ENCODE assay signal across 20 cellular contexts in the genomic region with DNA sequence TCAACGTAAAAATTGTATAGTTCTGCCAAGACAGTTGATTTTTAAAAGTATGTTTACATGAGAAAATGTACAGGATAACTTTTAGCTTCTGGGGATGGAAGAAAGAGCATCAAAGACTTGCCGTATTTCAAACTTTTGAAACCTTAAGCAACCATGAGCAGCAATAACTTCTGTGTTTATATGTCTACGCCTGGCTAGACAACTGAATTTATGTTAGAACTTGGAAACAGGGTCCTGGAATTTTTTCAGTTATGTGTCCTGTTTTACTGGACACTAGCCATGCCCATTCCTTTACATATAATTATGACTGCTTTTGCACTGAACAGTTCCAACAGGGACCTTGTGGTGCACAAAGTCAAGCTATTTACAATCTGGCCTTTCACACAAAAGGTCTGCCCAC. TPM values are rescaled to one million over a fixed set of nuclear protein-coding genes. Genes with fewer than 3 reads are reported as not detected.
A peak's percentile ranks its signal among the peaks of the same experiment; 100 is the strongest.
DNase-seq lines count a peak whose midpoint lies in the region; ATAC-seq and TF ChIP-seq lines count a peak whose summit lies in the region.
"Had no signal": no experiment of that assay in that cellular context is flagged by ENCODE, and none has a peak within 500 bp of the region (broad histone marks: within the 10 kb centered on the region; RNA-seq: fewer than 3 reads in every experiment).

No MANE protein-coding gene starts in this region.

- no peak overlapping the region for H2BK120ac ChIP-seq in mesenchymal stem cell (ENCODE audit: low read depth, low read length)

- TF ChIP-seq CTCF in HCT116 (IDR thresholded peaks at IDR 0.05 in 2 of 3, conservative IDR thresholded peaks at IDR 0.05 in 1 of 3; ENCODE audit: borderline replicate concordance in 1 of 3, insufficient read depth in 1 of 3, low read depth in 2 of 3, low read length in 2 of 3), result no peak
- no peak for TF ChIP-seq CTCF in smooth muscle cell (IDR thresholded peaks at IDR 0.05; ENCODE audit: borderline replicate concordance, insufficient read depth, poor library complexity, severe bottlenecking)
- no peak for TF ChIP-seq CTCF in sigmoid colon (IDR thresholded peaks at IDR 0.05)

- H3K23ac ChIP-seq in mesenchymal stem cell (ENCODE audit: low read length in 2 of 2), result no peak overlapping the region

- TF ChIP-seq POLR2A in HCT116 (IDR thresholded peaks at IDR 0.05; ENCODE audit: borderline replicate concordance, extremely low read depth, insufficient read depth, insufficient read length), result no peak
- TF ChIP-seq POLR2A in sigmoid colon (IDR thresholded peaks at IDR 0.05), result no peak

- no peak for TF ChIP-seq EP300 in sigmoid colon (IDR thresholded peaks at IDR 0.05)

- peaks cover 6% of the 10 kb centered on the region for H3K79me1 ChIP-seq in mesenchymal stem cell (replicated peaks; ENCODE audit: low read length, poor library complexity, severe bottlenecking)

- no peaks in the 10 kb centered on the region for H3K9me3 ChIP-seq in HCT116 (ENCODE audit: control insufficient read depth in 1 of 2, insufficient read depth in 1 of 2, low read depth in 1 of 2, low read length in 2 of 2)
- peaks cover 10% of the 10 kb centered on the region for H3K9me3 ChIP-seq in mesenchymal stem cell (ENCODE audit: control insufficient read depth, low read length)
- no peaks in the 10 kb centered on the region for H3K9me3 ChIP-seq in smooth muscle cell (replicated peaks; ENCODE audit: low read depth)
- no peaks in the 10 kb centered on the region for H3K9me3 ChIP-seq in sigmoid colon
- H3K9me3 ChIP-seq: BE2C had no signal

- H3K18ac ChIP-seq in mesenchymal stem cell (ENCODE audit: low read depth in 1 of 2, low read length in 2 of 2), result no peak overlapping the region

- H3K4ac ChIP-seq in mesenchymal stem cell (ENCODE audit: low read depth in 1 of 2, low read length in 2 of 2), result no peak overlapping the region

- H3K9me3 Mint-ChIP-seq in T-helper 2 cell treated with Interferon-gamma antibody and Interleukin-4, amounts not matched to agents 5 μg/mL and 100 μg/mL, for 36 hours, result no peaks in the 10 kb centered on the region

- peak overlapping the region; percentile 54 for H3K4me2 ChIP-seq in HCT116 (ENCODE audit: low read length)
- H3K4me2 ChIP-seq in mesenchymal stem cell (ENCODE audit: low read length, poor library complexity, severe bottlenecking), result no peak overlapping the region
- H3K4me2 ChIP-seq in smooth muscle cell, result no peak overlapping the region

- peaks cover 0 to 5% of the 10 kb centered on the region in 2 experiments; a peak in 1 of 4 replicates for H3K36me3 ChIP-seq in HCT116 (ENCODE audit: control insufficient read depth in 1 of 2, insufficient read depth in 2 of 2, low read length in 2 of 2)
- peaks cover 3 to 4% of the 10 kb centered on the region in 2 experiments for H3K36me3 ChIP-seq in mesenchymal stem cell (ENCODE audit: control insufficient read depth in 1 of 2, insufficient read depth in 2 of 2, low read depth in 1 of 2, low read length in 2 of 2)
- H3K36me3 ChIP-seq in smooth muscle cell (ENCODE audit: low read depth), result no peaks in the 10 kb centered on the region
- H3K36me3 ChIP-seq in sigmoid colon, result no peaks in the 10 kb centered on the region
- H3K36me3 ChIP-seq: BE2C had no signal

- no peak overlapping the region for H2BK12ac ChIP-seq in mesenchymal stem cell (ENCODE audit: low read length in 2 of 2)

- no peaks in the 10 kb centered on the region for H3K4me1 Mint-ChIP-seq in T-helper 2 cell treated with Interferon-gamma antibody and Interleukin-4, amounts not matched to agents 5 μg/mL and 100 μg/mL, for 36 hours (ENCODE audit: low read depth)

- H3F3A ChIP-seq in smooth muscle cell (ENCODE audit: low read depth), result peaks cover 4% of the 10 kb centered on the region

- RAD21 ChIA-PET in HCT116 (lab: Charles Lee; ENCODE audit: low non-redundant PET in 1 of 2, low total read pairs in 2 of 2, uncharacterized antibody in 2 of 2, unreplicated experiment in 2 of 2), result no interaction called here

- H4K20me1 ChIP-seq in HCT116 (ENCODE audit: insufficient read depth) (peaks cover 9% of the 10 kb centered on the region; the same call in 1 of the 2 replicates), smooth muscle cell (ENCODE audit: low read depth) (peaks cover 92% of the 10 kb centered on the region)

- intact Hi-C loops in HCT116 (cut with micrococcal nuclease) (no loop called here), sigmoid colon (cut with DNase I) (no loop called here)

- H2AK5ac ChIP-seq in mesenchymal stem cell (ENCODE audit: low read length, severe bottlenecking), result no peak overlapping the region

- H2BK15ac ChIP-seq in mesenchymal stem cell (ENCODE audit: low read depth, poor library complexity, severe bottlenecking), result no peak overlapping the region

- H3K27me3 Mint-ChIP-seq in T-helper 2 cell treated with Interferon-gamma antibody and Interleukin-4, amounts not matched to agents 5 μg/mL and 100 μg/mL, for 36 hours (ENCODE audit: low read depth), result peaks cover 4% of the 10 kb centered on the region

- no peak for ATAC-seq in HCT116
- ATAC-seq: Panc1 had no signal

- H3K4me1 ChIP-seq in HCT116 (ENCODE audit: control insufficient read depth in 1 of 2, insufficient read depth in 2 of 2, low read length in 2 of 2) (peaks cover 0 to 51% of the 10 kb centered on the region in 2 experiments; a peak in 3 of 4 replicates), mesenchymal stem cell (ENCODE audit: control insufficient read depth, insufficient read depth, low read depth, low read length) (no peaks in the 10 kb centered on the region), smooth muscle cell (ENCODE audit: low read depth) (no peaks in the 10 kb centered on the region), sigmoid colon (peaks cover 0 to 67% (median 33%) of the 10 kb centered on the region in 4 donors)
- H3K4me1 ChIP-seq: BE2C had no signal

- no peak overlapping the region for H3K27ac Mint-ChIP-seq in T-helper 2 cell treated with Interferon-gamma antibody and Interleukin-4, amounts not matched to agents 5 μg/mL and 100 μg/mL, for 36 hours
- H3K27ac Mint-ChIP-seq: HFFc6 had no signal

- CTCF ChIA-PET in HCT116 (lab: Charles Lee), result no interaction called here

- no peak overlapping the region for H2AFZ ChIP-seq in HCT116 (ENCODE audit: low read depth, low read length, poor library complexity, severe bottlenecking)
- no peak overlapping the region for H2AFZ ChIP-seq in mesenchymal stem cell (ENCODE audit: low read depth, low read length)
- no peak overlapping the region for H2AFZ ChIP-seq in smooth muscle cell (ENCODE audit: low read depth)

- TF ChIP-seq RAD21 in HCT116 (IDR thresholded peaks at IDR 0.05; ENCODE audit: low read depth), result no peak

- POLR2A ChIA-PET in HCT116 (lab: Charles Lee), result no interaction called here

- BruUV-seq in HCT116 (replicated peaks; lab: Mats Ljungman, UMichigan), result no TSS peak

- no peaks in the 10 kb centered on the region for H3K9me2 ChIP-seq in HCT116 (ENCODE audit: insufficient read depth)

- no peak overlapping the region for H4K91ac ChIP-seq in mesenchymal stem cell (ENCODE audit: low read length)

- H3K9ac ChIP-seq in HCT116 (ENCODE audit: low read length) (no peak overlapping the region), mesenchymal stem cell (ENCODE audit: low read length) (no peak overlapping the region), smooth muscle cell (ENCODE audit: low read depth) (no peak overlapping the region)

- WGBS in mesenchymal stem cell, result 30% methylated on average over 2 of the region's 3 CpGs
- WGBS in smooth muscle cell (ENCODE audit: low lambda C conversion rate), result 53% methylated on average over 3 of the region's 3 CpGs
- WGBS in sigmoid colon, 2 donors, result 84 to 90% methylated on average over 3 of the region's 3 CpGs

- H3K36me3 Mint-ChIP-seq in T-helper 2 cell treated with Interferon-gamma antibody and Interleukin-4, amounts not matched to agents 5 μg/mL and 100 μg/mL, for 36 hours (ENCODE audit: low read depth), result no peaks in the 10 kb centered on the region

- no peak overlapping the region for H3K4me3 Mint-ChIP-seq in T-helper 2 cell treated with Interferon-gamma antibody and Interleukin-4, amounts not matched to agents 5 μg/mL and 100 μg/mL, for 36 hours
- H3K4me3 Mint-ChIP-seq: HFFc6 had no signal

- H3K27me3 ChIP-seq in HCT116 (ENCODE audit: insufficient read depth, low read length) (no peaks in the 10 kb centered on the region), mesenchymal stem cell (ENCODE audit: control insufficient read depth in 1 of 2, insufficient read depth in 1 of 2, low read length in 2 of 2) (no peaks in the 10 kb centered on the region), smooth muscle cell (ENCODE audit: low read depth) (no peaks in the 10 kb centered on the region), sigmoid colon (no peaks in the 10 kb centered on the region)
- H3K27me3 ChIP-seq: BE2C had no signal

- no peak overlapping the region for H3K4me3 ChIP-seq in HCT116 (replicated peaks in 1 of 2; ENCODE audit: low read depth in 1 of 2, low read length in 2 of 2)
- no peak overlapping the region for H3K4me3 ChIP-seq in mesenchymal stem cell (ENCODE audit: insufficient read depth in 1 of 2, low read depth in 1 of 2, low read length in 2 of 2)
- H3K4me3 ChIP-seq in smooth muscle cell, result no peak overlapping the region
- H3K4me3 ChIP-seq in sigmoid colon, result no peak overlapping the region

- no peak overlapping the region for H3K14ac ChIP-seq in mesenchymal stem cell (ENCODE audit: low read length in 2 of 2)

- H4K8ac ChIP-seq in mesenchymal stem cell (ENCODE audit: low read length), result no peak overlapping the region

- H2BK5ac ChIP-seq in mesenchymal stem cell (ENCODE audit: low read depth, low read length, poor library complexity, severe bottlenecking), result no peak overlapping the region

- no peak for DNase-seq in HCT116 (ENCODE audit: low read depth, low spot score)
- DNase-seq in astrocyte of the hippocampus (ENCODE audit: low read depth, low spot score), result peak; percentile 36
- DNase-seq in mesenchymal stem cell, result peak; percentile 51
- no peak for DNase-seq in smooth muscle cell (lab: John Stamatoyannopoulos, UW; ENCODE audit: unreplicated experiment)
- no peak for DNase-seq in NCI-H2196 (lab: John Stamatoyannopoulos, UW; ENCODE audit: unreplicated experiment)
- no peak for DNase-seq in T-helper 2 cell treated with Interferon-gamma antibody and Interleukin-4, amounts not matched to agents 5 μg/mL and 100 μg/mL, for 36 hours (ENCODE audit: low spot score)
- no peak for DNase-seq in NCI-H1417 treated with DMSO at 0.1 percent for 48 hours (lab: John Stamatoyannopoulos, UW)
- no peak for DNase-seq in sigmoid colon
- DNase-seq: BE2C, DMS79, H7, HFFc6, KG1, NCI-H1105, NCI-H2029 treated with DMSO at 0.1 percent for 48 hours, NCI-H345, NCI-H524 treated with DMSO at 0.1 percent for 48 hours, NCI-H82 had no signal

- H3K79me2 ChIP-seq in HCT116 (ENCODE audit: insufficient read depth, low read length) (peaks cover 82% of the 10 kb centered on the region), smooth muscle cell (ENCODE audit: low read depth) (peaks cover 84% of the 10 kb centered on the region)

- no peak overlapping the region for H3K27ac ChIP-seq in HCT116 (ENCODE audit: low read depth, low read length)
- H3K27ac ChIP-seq in mesenchymal stem cell (ENCODE audit: low read length, poor library complexity, severe bottlenecking), result peak overlapping the region; percentile 53
- peak overlapping the region; percentile 11 for H3K27ac ChIP-seq in smooth muscle cell (ENCODE audit: low read depth)
- H3K27ac ChIP-seq in sigmoid colon, result peak overlapping the region in 2 of 4 donors; percentile 55 to 62
- H3K27ac ChIP-seq: HL-60 had no signal

RNA-seq across cellular contexts. Expression of gene TJP1, which starts 37.2 kb away (rescaled TPM):
- total RNA-seq in HCT116 (2021; ENCODE audit: unreplicated experiment) (83.6 TPM), smooth muscle cell (73.1 and 89.6 TPM in 2 replicates), sigmoid colon (100 to 1,000 TPM in 2 of 4 donors, 10 to 100 TPM in 2; 92.0 to 134 (median 107) TPM)
- 34.7 and 39.7 TPM in 2 replicates for polyA plus RNA-seq in HCT116 (2012)
- 44.3 TPM for polyA plus RNA-seq in mesenchymal stem cell (2013, experiment 1 of 2)
- 41.4 TPM for polyA plus RNA-seq in mesenchymal stem cell (2013, experiment 2 of 2)
- polyA plus RNA-seq in smooth muscle cell (28.4 and 48.0 TPM in 2 replicates), sigmoid colon (10 to 100 TPM; 21.3 to 33.0 (median 28.0) TPM)

Comparison
In these comparisons a context has a peak if more than half of its experiments do, and no peak if none do; other contexts are left out.
1. DNase-seq: peak in astrocyte of the hippocampus (single experiment) and mesenchymal stem cell (single experiment); none in HCT116 (single experiment), smooth muscle cell (single experiment), NCI-H2196 (single experiment), T-helper 2 cell treated with Interferon-gamma antibody and Interleukin-4, amounts not matched to agents 5 μg/mL and 100 μg/mL, for 36 hours (single experiment), NCI-H1417 treated with DMSO at 0.1 percent for 48 hours (single experiment) and sigmoid colon (single experiment).